In genomic region chr5:155004138-155004744, GRCh38 we compare ENCODE assay signal across 8 cellular contexts. TPM values are rescaled to one million over a fixed set of nuclear protein-coding genes. Genes with fewer than 3 reads are reported as not detected.
DNase-seq lines count a peak whose midpoint lies in the region; ATAC-seq and TF ChIP-seq lines count a peak whose summit lies in the region.

No MANE protein-coding gene starts in this region.

- no peak overlapping the region for H3K27ac Mint-ChIP-seq in activated naive CD8-positive, alpha-beta T cell treated with anti-CD3 and anti-CD28 coated beads, Interleukin-2, amount 10 ng/mL, durations not matched to agents 7 days and 5 days

- H3K9me3 ChIP-seq in DND-41 (ENCODE audit: insufficient read depth, low read length, severe bottlenecking) (no peaks in the 10 kb centered on the region), right lobe of liver (no peaks in the 10 kb centered on the region), aorta (ENCODE audit: control insufficient read depth, low read length) (no peaks in the 10 kb centered on the region)

- peak; percentile 14 for DNase-seq in DND-41
- DNase-seq in HK-2 (ENCODE audit: unreplicated experiment) = peak; percentile 4
- DNase-seq in activated naive CD8-positive, alpha-beta T cell treated with anti-CD3 and anti-CD28 coated beads, Interleukin-2, amount 10 ng/mL, durations not matched to agents 7 days and 5 days = peak; percentile 32
- DNase-seq in right lobe of liver = peak in 2 of 3 donors; percentile 42 to 49
- DNase-seq in NCI-H187 treated with DMSO at 0.1 percent for 48 hours (lab: John Stamatoyannopoulos, UW) = no peak
- no peak for DNase-seq in aorta

- TF ChIP-seq CTCF in DND-41 (IDR thresholded peaks at IDR 0.05; ENCODE audit: borderline replicate concordance, extremely low read depth, low read length, poor library complexity, severe bottlenecking) (peak; percentile 52), right lobe of liver (IDR thresholded peaks at IDR 0.05) (peak; percentile 43 to 51 (median 48))

- TF ChIP-seq POLR2A in right lobe of liver (IDR thresholded peaks at IDR 0.05) = no peak

- no peaks in the 10 kb centered on the region for H3K36me3 Mint-ChIP-seq in activated naive CD8-positive, alpha-beta T cell treated with anti-CD3 and anti-CD28 coated beads, Interleukin-2, amount 10 ng/mL, durations not matched to agents 7 days and 5 days

- no peaks in the 10 kb centered on the region for H3K79me2 ChIP-seq in DND-41 (ENCODE audit: insufficient read depth, low read length)

- no peak overlapping the region for H3K4me2 ChIP-seq in DND-41 (ENCODE audit: insufficient read depth, low read length)

- no peaks in the 10 kb centered on the region for H3K27me3 ChIP-seq in DND-41 (ENCODE audit: insufficient read depth, low read length, poor library complexity)
- H3K27me3 ChIP-seq in right lobe of liver = no peaks in the 10 kb centered on the region
- peaks cover 0 to 2% of the 10 kb centered on the region in 2 donors for H3K27me3 ChIP-seq in aorta (ENCODE audit: control insufficient read depth in 1 of 2, insufficient read depth in 2 of 2, low read length in 1 of 2)

- no peak overlapping the region for H3K4me3 Mint-ChIP-seq in activated naive CD8-positive, alpha-beta T cell treated with anti-CD3 and anti-CD28 coated beads, Interleukin-2, amount 10 ng/mL, durations not matched to agents 7 days and 5 days

- H2AFZ ChIP-seq in DND-41 (ENCODE audit: low read depth, low read length) = no peak overlapping the region

- H3K4me1 ChIP-seq in DND-41 (ENCODE audit: insufficient read depth, low read length) (no peaks in the 10 kb centered on the region), right lobe of liver (no peaks in the 10 kb centered on the region), aorta (ENCODE audit: control insufficient read depth in 1 of 2, insufficient read depth in 2 of 2, low read length in 2 of 2) (no peaks in the 10 kb centered on the region)

- H3K27me3 Mint-ChIP-seq in activated naive CD8-positive, alpha-beta T cell treated with anti-CD3 and anti-CD28 coated beads, Interleukin-2, amount 10 ng/mL, durations not matched to agents 7 days and 5 days = peaks cover 3% of the 10 kb centered on the region

- H3K4me3 ChIP-seq in DND-41 (ENCODE audit: low read depth in 1 of 2, low read length in 2 of 2) (no peak overlapping the region), right lobe of liver (no peak overlapping the region), aorta (ENCODE audit: low read length in 2 of 2) (no peak overlapping the region)

- H4K20me1 ChIP-seq in DND-41 (ENCODE audit: insufficient read depth, low read length) = no peaks in the 10 kb centered on the region

- H3K36me3 ChIP-seq in DND-41 (ENCODE audit: insufficient read depth, low read length) = no peaks in the 10 kb centered on the region
- H3K36me3 ChIP-seq in right lobe of liver = no peaks in the 10 kb centered on the region
- no peaks in the 10 kb centered on the region for H3K36me3 ChIP-seq in aorta (ENCODE audit: control insufficient read depth in 1 of 2, insufficient read depth in 2 of 2, low read length in 1 of 2)

- intact Hi-C loops in right lobe of liver (cut with DNase I) = no loop called here
- intact Hi-C loops in aorta (cut with DNase I) = no loop called here

- WGBS in right lobe of liver (ENCODE audit: insufficient coverage, low coverage, low lambda C conversion rate, missing lambda C conversion rate) = 44% methylated on average over 5 of the region's 11 CpGs
- WGBS in aorta, 2 donors = 77 to 90% methylated on average over 11 of the region's 11 CpGs

- POLR2A ChIA-PET in activated naive CD8-positive, alpha-beta T cell treated with anti-CD3 and anti-CD28 coated beads, Interleukin-2, amount 10 ng/mL, durations not matched to agents 7 days and 5 days (lab: Charles Lee) = no interaction called here

- ATAC-seq in DND-41 (ENCODE audit: insufficient read depth, low read depth) (peak; percentile 59; the same call in 2 of the 3 replicates), right lobe of liver (peak; percentile 53 to 81 (median 72)), HG02571 (IDR thresholded peaks at IDR 0.05; ENCODE audit: unreplicated experiment) (no peak), HG02642 (IDR thresholded peaks at IDR 0.05; ENCODE audit: poor library complexity, unreplicated experiment) (no peak), aorta (ENCODE audit: low FRiP score) (no peak)
- ATAC-seq in activated naive CD8-positive, alpha-beta T cell treated with anti-CD3 and anti-CD28 coated beads, Interleukin-2, amount 10 ng/mL, durations not matched to agents 7 days and 5 days (ENCODE audit: low read depth) = no peak

- no peaks in the 10 kb centered on the region for H3K9me3 Mint-ChIP-seq in activated naive CD8-positive, alpha-beta T cell treated with anti-CD3 and anti-CD28 coated beads, Interleukin-2, amount 10 ng/mL, durations not matched to agents 7 days and 5 days

- no peaks in the 10 kb centered on the region for H3K4me1 Mint-ChIP-seq in activated naive CD8-positive, alpha-beta T cell treated with anti-CD3 and anti-CD28 coated beads, Interleukin-2, amount 10 ng/mL, durations not matched to agents 7 days and 5 days

- H3K27ac ChIP-seq in DND-41 (ENCODE audit: low read length) (no peak overlapping the region), right lobe of liver (no peak overlapping the region), aorta (ENCODE audit: low read depth in 1 of 2, low read length in 2 of 2) (no peak overlapping the region)

- no peak overlapping the region for H3K9ac ChIP-seq in DND-41 (ENCODE audit: low read depth, low read length)

RNA-seq across cellular contexts. Expression of gene KIF4B, which starts 9.3 kb away (rescaled TPM):
- not detected for total RNA-seq in activated naive CD8-positive, alpha-beta T cell treated with anti-CD3 and anti-CD28 coated beads, Interleukin-2, amount 10 ng/mL, durations not matched to agents 7 days and 5 days
- total RNA-seq in right lobe of liver = not detected
- under 1 TPM; 0.06 to 0.09 TPM for total RNA-seq in aorta
- polyA plus RNA-seq in aorta = not detected

Comparison
In these comparisons a context has a peak if more than half of its experiments do, and no peak if none do; other contexts are left out.
1. ATAC-seq: peak in DND-41 (single experiment) and right lobe of liver (4 of 4); none in activated naive CD8-positive, alpha-beta T cell treated with anti-CD3 and anti-CD28 coated beads, Interleukin-2, amount 10 ng/mL, durations not matched to agents 7 days and 5 days (single experiment), HG02571 (single experiment), HG02642 (single experiment) and aorta (single experiment).
2. DNase-seq: peak in DND-41 (single experiment), HK-2 (single experiment), activated naive CD8-positive, alpha-beta T cell treated with anti-CD3 and anti-CD28 coated beads, Interleukin-2, amount 10 ng/mL, durations not matched to agents 7 days and 5 days (single experiment) and right lobe of liver (2 of 3); none in NCI-H187 treated with DMSO at 0.1 percent for 48 hours (single experiment) and aorta (0 of 2).